ENCODE assay signal across 1 cellular context in genomic region chr3:179046497-179047353, GRCh38.
TF ChIP-seq lines count a peak whose summit lies in the region.

No MANE protein-coding gene starts in this region.

TF ChIP-seq in HCT116, 20 proteins besides CTCF, POLR2A, EP300 and RAD21 (continued from another document):
- no peak for TF ChIP-seq REST (IDR thresholded peaks at IDR 0.05; ENCODE audit: low read depth)
